ENCODE assay signal across 17 cellular contexts in genomic region chr10:48902096-48902495, GRCh38. TPM values are rescaled to one million over a fixed set of nuclear protein-coding genes. Genes with fewer than 3 reads are reported as not detected.
DNase-seq lines count a peak whose midpoint lies in the region; ATAC-seq and TF ChIP-seq lines count a peak whose summit lies in the region.
"Had no signal": no experiment of that assay in that cellular context is flagged by ENCODE, and none has a peak within 500 bp of the region (broad histone marks: within the 10 kb centered on the region; RNA-seq: fewer than 3 reads in every experiment).

No MANE protein-coding gene starts in this region.

- peaks cover 57% of the 10 kb centered on the region for H3K27me3 ChIP-seq in PC-9 (ENCODE audit: insufficient read depth, low read depth)
- no peaks in the 10 kb centered on the region for H3K27me3 ChIP-seq in endodermal cell (ENCODE audit: control insufficient read depth, insufficient read depth, low read length, poor library complexity, severe bottlenecking)

- no peaks in the 10 kb centered on the region; the same call in 1 of the 2 replicates for H4K20me1 ChIP-seq in PC-9 (ENCODE audit: insufficient read depth)

- no peaks in the 10 kb centered on the region for H3K4me1 Mint-ChIP-seq in endodermal cell
- H3K4me1 Mint-ChIP-seq in type B pancreatic cell (ENCODE audit: unreplicated experiment) = no peaks in the 10 kb centered on the region
- H3K4me1 Mint-ChIP-seq in activated CD4-positive, alpha-beta memory T cell treated with anti-CD3 and anti-CD28 coated beads, Interleukin-2, amount 10 ng/mL, durations not matched to agents 7 days and 5 days = no peaks in the 10 kb centered on the region

- intact Hi-C loops in PC-9 (cut with micrococcal nuclease; ENCODE audit: unreplicated experiment) = no loop called here

- H3K9me3 ChIP-seq in PC-9 (ENCODE audit: insufficient read depth, low read depth) = no peaks in the 10 kb centered on the region
- no peaks in the 10 kb centered on the region for H3K9me3 ChIP-seq in endodermal cell (ENCODE audit: control insufficient read depth, low read length)
- H3K9me3 ChIP-seq: Caco-2 had no signal

- no peak overlapping the region for H3K27ac Mint-ChIP-seq in endodermal cell
- H3K27ac Mint-ChIP-seq in type B pancreatic cell = no peak overlapping the region
- H3K27ac Mint-ChIP-seq in activated CD4-positive, alpha-beta memory T cell treated with anti-CD3 and anti-CD28 coated beads, Interleukin-2, amount 10 ng/mL, durations not matched to agents 7 days and 5 days = no peak overlapping the region
- H3K27ac Mint-ChIP-seq: CD4-positive, alpha-beta T cell had no signal

- H3K4me1 ChIP-seq in PC-9 (replicated peaks; ENCODE audit: insufficient read depth) (no peaks in the 10 kb centered on the region), endodermal cell (ENCODE audit: control insufficient read depth, insufficient read depth, low read length) (no peaks in the 10 kb centered on the region)
- H3K4me1 ChIP-seq: Caco-2 had no signal

- no peaks in the 10 kb centered on the region for H3F3A ChIP-seq in PC-9 (ENCODE audit: insufficient read depth, low read depth)

- no peak overlapping the region for H3K9ac ChIP-seq in endodermal cell (ENCODE audit: extremely low read depth, low read length, poor library complexity, severe bottlenecking)
- H3K9ac ChIP-seq: GM23248 had no signal

- H3K27me3 Mint-ChIP-seq in endodermal cell (ENCODE audit: insufficient read depth) = peaks cover 4% of the 10 kb centered on the region
- H3K27me3 Mint-ChIP-seq in type B pancreatic cell = peaks cover 3% of the 10 kb centered on the region
- H3K27me3 Mint-ChIP-seq in activated CD4-positive, alpha-beta memory T cell treated with anti-CD3 and anti-CD28 coated beads, Interleukin-2, amount 10 ng/mL, durations not matched to agents 7 days and 5 days = peaks cover 4% of the 10 kb centered on the region
- H3K27me3 Mint-ChIP-seq: CD4-positive, alpha-beta T cell had no signal

- H3K9me2 ChIP-seq in PC-9 (ENCODE audit: insufficient read depth) = no peaks in the 10 kb centered on the region

- no peak overlapping the region for H3K27ac ChIP-seq in PC-9
- no peak overlapping the region for H3K27ac ChIP-seq in endodermal cell (ENCODE audit: low read depth, low read length)
- H3K27ac ChIP-seq: C4-2B, GM23248, HL-60 had no signal

- H3K4me3 ChIP-seq in PC-9 = no peak overlapping the region
- H3K4me3 ChIP-seq in endodermal cell (ENCODE audit: low read length) = no peak overlapping the region
- H3K4me3 ChIP-seq: GM23248 had no signal

- no peaks in the 10 kb centered on the region for H3K9me3 Mint-ChIP-seq in endodermal cell
- H3K9me3 Mint-ChIP-seq in type B pancreatic cell = no peaks in the 10 kb centered on the region
- H3K9me3 Mint-ChIP-seq in activated CD4-positive, alpha-beta memory T cell treated with anti-CD3 and anti-CD28 coated beads, Interleukin-2, amount 10 ng/mL, durations not matched to agents 7 days and 5 days = no peaks in the 10 kb centered on the region
- H3K9me3 Mint-ChIP-seq: CD4-positive, alpha-beta T cell had no signal

- no peaks in the 10 kb centered on the region for H3K79me2 ChIP-seq in PC-9 (ENCODE audit: low read depth)

- DNase-seq in PC-9 = no peak
- DNase-seq in endodermal cell = peak; percentile 38
- DNase-seq in type B pancreatic cell (ENCODE audit: extremely low spot score, unreplicated experiment) = peak; percentile 42
- DNase-seq in NCI-H526 (lab: John Stamatoyannopoulos, UW) = no peak
- DNase-seq in activated CD4-positive, alpha-beta memory T cell treated with anti-CD3 and anti-CD28 coated beads, Interleukin-2, amount 10 ng/mL, durations not matched to agents 7 days and 5 days = no peak
- DNase-seq: ACHN; Caco-2; CD4-positive, alpha-beta T cell; DMS79; GDM1; GM23248; HCEC 1CT had no signal

- H3K4me2 ChIP-seq in PC-9 = no peak overlapping the region

- POLR2A ChIA-PET in PC-9 (lab: Charles Lee; ENCODE audit: unreplicated experiment) = no interaction called here
- POLR2A ChIA-PET in activated CD4-positive, alpha-beta memory T cell treated with anti-CD3 and anti-CD28 coated beads, Interleukin-2, amount 10 ng/mL, durations not matched to agents 7 days and 5 days (lab: Charles Lee) = no interaction called here

- peak; percentile 23; the same call in 1 of the 2 replicates for TF ChIP-seq CTCF in PC-9 (conservative IDR thresholded peaks at IDR 0.05)
- peak; percentile 14 for TF ChIP-seq CTCF in endodermal cell (conservative IDR thresholded peaks at IDR 0.05)
- TF ChIP-seq CTCF in type B pancreatic cell (conservative IDR thresholded peaks at IDR 0.05) = no peak

- no TSS peak for BruUV-seq in PC-9 (replicated peaks; lab: Mats Ljungman, UMichigan)

- H3K4me3 Mint-ChIP-seq in endodermal cell = no peak overlapping the region
- H3K4me3 Mint-ChIP-seq in type B pancreatic cell = no peak overlapping the region
- H3K4me3 Mint-ChIP-seq in activated CD4-positive, alpha-beta memory T cell treated with anti-CD3 and anti-CD28 coated beads, Interleukin-2, amount 10 ng/mL, durations not matched to agents 7 days and 5 days = no peak overlapping the region
- H3K4me3 Mint-ChIP-seq: CD4-positive, alpha-beta T cell had no signal

- no peaks in the 10 kb centered on the region for H3K36me3 ChIP-seq in PC-9 (ENCODE audit: low read depth)
- no peaks in the 10 kb centered on the region for H3K36me3 ChIP-seq in endodermal cell (ENCODE audit: control insufficient read depth, insufficient read depth, low read length)

- no peak overlapping the region for H2AFZ ChIP-seq in PC-9
- H2AFZ ChIP-seq: GM23248 had no signal

- CTCF ChIA-PET in PC-9 (lab: Charles Lee) = no interaction called here
- CTCF ChIA-PET in activated CD4-positive, alpha-beta memory T cell treated with anti-CD3 and anti-CD28 coated beads, Interleukin-2, amount 10 ng/mL, durations not matched to agents 7 days and 5 days (lab: Charles Lee) = no interaction called here

- ATAC-seq in HG02970 (IDR thresholded peaks at IDR 0.05; ENCODE audit: low FRiP score, unreplicated experiment) = no peak

- WGBS in endodermal cell (ENCODE audit: insufficient coverage in 1 of 2, insufficient read length in 1 of 2), 2 experiments = 84 to 100% methylated on average over 5 to 7 of the region's 7 CpGs

- H3K36me3 Mint-ChIP-seq in endodermal cell (ENCODE audit: low read depth) (no peaks in the 10 kb centered on the region), type B pancreatic cell (no peaks in the 10 kb centered on the region)
- no peaks in the 10 kb centered on the region for H3K36me3 Mint-ChIP-seq in activated CD4-positive, alpha-beta memory T cell treated with anti-CD3 and anti-CD28 coated beads, Interleukin-2, amount 10 ng/mL, durations not matched to agents 7 days and 5 days (ENCODE audit: low read depth)

RNA-seq across cellular contexts. Expression of gene LRRC18, which starts 37.5 kb away (rescaled TPM):
- total RNA-seq in PC-9 (2021) (not detected in 2 replicates), endodermal cell (not detected), type B pancreatic cell (ENCODE audit: low replicate concordance) (not detected in 2 replicates)
- polyA plus RNA-seq in endodermal cell (2013, experiment 1 of 2) = not detected
- not detected for polyA plus RNA-seq in endodermal cell (2013, experiment 2 of 2)
- not detected for total RNA-seq in activated CD4-positive, alpha-beta memory T cell treated with anti-CD3 and anti-CD28 coated beads, Interleukin-2, amount 10 ng/mL, durations not matched to agents 7 days and 5 days
- total RNA-seq: Caco-2; CD4-positive, alpha-beta T cell; Daoy; GM23248 had no signal
- polyA plus RNA-seq: BJ, GM23248 had no signal

Comparison
In these comparisons a context has a peak if more than half of its experiments do, and no peak if none do; other contexts are left out.
1. DNase-seq: peak in endodermal cell (single experiment) and type B pancreatic cell (single experiment); none in PC-9 (0 of 2), NCI-H526 (0 of 2) and activated CD4-positive, alpha-beta memory T cell treated with anti-CD3 and anti-CD28 coated beads, Interleukin-2, amount 10 ng/mL, durations not matched to agents 7 days and 5 days (single experiment).